2 cellular contexts compared by ENCODE assay signal in genomic region chr3:65995030-65995429, GRCh38.
A peak's percentile ranks its signal among the peaks of the same experiment; 100 is the strongest.
TF ChIP-seq lines count a peak whose summit lies in the region.

No MANE protein-coding gene starts in this region.

TF ChIP-seq in GM23338, 12 proteins besides CTCF, POLR2A, EP300 and RAD21:
- peak; percentile 4 for TF ChIP-seq REST (IDR thresholded peaks at IDR 0.05; ENCODE audit: unreplicated experiment)
- TF ChIP-seq JUNB (IDR thresholded peaks at IDR 0.05; ENCODE audit: unreplicated experiment), result no peak
- no peak for TF ChIP-seq EZH2phosphoT487 (IDR thresholded peaks at IDR 0.05; ENCODE audit: unreplicated experiment)
- TF ChIP-seq ZNF331 (CRISPR knock-in tag; IDR thresholded peaks at IDR 0.05; ENCODE audit: low read depth), result no peak
- no peak for TF ChIP-seq ETS1 (IDR thresholded peaks at IDR 0.05)
- no peak for TF ChIP-seq CREB1 (CRISPR knock-in tag; IDR thresholded peaks at IDR 0.05; ENCODE audit: low read depth)
- TF ChIP-seq STAT1 (IDR thresholded peaks at IDR 0.05; ENCODE audit: unreplicated experiment), result no peak
- TF ChIP-seq NANOG (IDR thresholded peaks at IDR 0.05; ENCODE audit: borderline replicate concordance), result no peak

TF ChIP-seq in SK-N-SH, 30 proteins besides CTCF, POLR2A, EP300 and RAD21 (continued from another document):
- peak; percentile 75 for TF ChIP-seq REST (IDR thresholded peaks at IDR 0.05; ENCODE audit: low read depth, low read length)
- no peak for TF ChIP-seq ZBTB33 (IDR thresholded peaks at IDR 0.05; ENCODE audit: borderline replicate concordance, low read depth)
- no peak for TF ChIP-seq GABPA (IDR thresholded peaks at IDR 0.05; ENCODE audit: low read depth)
- no peak for TF ChIP-seq TEAD4 (IDR thresholded peaks at IDR 0.05; ENCODE audit: borderline replicate concordance, insufficient read depth)
- peak; percentile 60; the same call in 1 of the 2 replicates for TF ChIP-seq FOSL2 (IDR thresholded peaks at IDR 0.05; ENCODE audit: borderline replicate concordance, low read depth)
- no peak for TF ChIP-seq MXI1 (IDR thresholded peaks at IDR 0.05; ENCODE audit: low read depth, low read length)
- no peak for TF ChIP-seq RXRA (IDR thresholded peaks at IDR 0.05; ENCODE audit: borderline replicate concordance, low read depth)
- TF ChIP-seq ELF1 (IDR thresholded peaks at IDR 0.05), result no peak
- TF ChIP-seq MEF2A (IDR thresholded peaks at IDR 0.05; ENCODE audit: borderline replicate concordance, low read depth), result no peak
- TF ChIP-seq JUND (IDR thresholded peaks at IDR 0.05), result peak; percentile 40; the same call in 1 of the 2 replicates
TF ChIP-seq in SK-N-SH: peak in this region for 4.
